ENCODE assay signal across 1 cellular context in genomic region chr2:64622443-64623231, GRCh38.
TF ChIP-seq lines count a peak whose summit lies in the region.

No MANE protein-coding gene starts in this region.

TF ChIP-seq in K562, 482 proteins besides CTCF, POLR2A, EP300 and RAD21 (continued from another document):
- TF ChIP-seq, protein P1, sequence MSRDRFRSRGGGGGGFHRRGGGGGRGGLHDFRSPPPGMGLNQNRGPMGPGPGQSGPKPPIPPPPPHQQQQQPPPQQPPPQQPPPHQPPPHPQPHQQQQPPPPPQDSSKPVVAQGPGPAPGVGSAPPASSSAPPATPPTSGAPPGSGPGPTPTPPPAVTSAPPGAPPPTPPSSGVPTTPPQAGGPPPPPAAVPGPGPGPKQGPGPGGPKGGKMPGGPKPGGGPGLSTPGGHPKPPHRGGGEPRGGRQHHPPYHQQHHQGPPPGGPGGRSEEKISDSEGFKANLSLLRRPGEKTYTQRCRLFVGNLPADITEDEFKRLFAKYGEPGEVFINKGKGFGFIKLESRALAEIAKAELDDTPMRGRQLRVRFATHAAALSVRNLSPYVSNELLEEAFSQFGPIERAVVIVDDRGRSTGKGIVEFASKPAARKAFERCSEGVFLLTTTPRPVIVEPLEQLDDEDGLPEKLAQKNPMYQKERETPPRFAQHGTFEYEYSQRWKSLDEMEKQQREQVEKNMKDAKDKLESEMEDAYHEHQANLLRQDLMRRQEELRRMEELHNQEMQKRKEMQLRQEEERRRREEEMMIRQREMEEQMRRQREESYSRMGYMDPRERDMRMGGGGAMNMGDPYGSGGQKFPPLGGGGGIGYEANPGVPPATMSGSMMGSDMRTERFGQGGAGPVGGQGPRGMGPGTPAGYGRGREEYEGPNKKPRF (IDR thresholded peaks at IDR 0.05; ENCODE audit: low read depth, low read length) = no peak
- TF ChIP-seq ZBTB1 (CRISPR knock-in tag; IDR thresholded peaks at IDR 0.05; ENCODE audit: borderline replicate concordance, low read depth) (no peak), ZC3H4 (CRISPR knock-in tag; IDR thresholded peaks at IDR 0.05; ENCODE audit: borderline replicate concordance) (no peak), GATAD2A (IDR thresholded peaks at IDR 0.05) (no peak), TEAD1 (CRISPR knock-in tag; IDR thresholded peaks at IDR 0.05) (no peak), MCM7 (IDR thresholded peaks at IDR 0.05) (no peak)
TF ChIP-seq in K562: peak in this region for 0.
